In genomic region chr1:212608209-212608955, GRCh38 we compare ENCODE assay signal across 8 cellular contexts. TPM values are rescaled to one million over a fixed set of nuclear protein-coding genes. Genes with fewer than 3 reads are reported as not detected.
DNase-seq lines count a peak whose midpoint lies in the region; ATAC-seq and TF ChIP-seq lines count a peak whose summit lies in the region.

TSS of gene ATF3 (plus strand) at chr1:212608761. CDS start at chr1:212615022, 6,261 bp downstream.

- no peaks in the 10 kb centered on the region for H3K27me3 ChIP-seq in thoracic aorta (replicated peaks; ENCODE audit: insufficient read depth)

- TF ChIP-seq CTCF in osteocyte (IDR thresholded peaks at IDR 0.05): no peak
- no peak for TF ChIP-seq CTCF in thoracic aorta (IDR thresholded peaks at IDR 0.05)

- no peaks in the 10 kb centered on the region for H3K36me3 ChIP-seq in thoracic aorta

- H3K4me3 Mint-ChIP-seq in activated naive CD8-positive, alpha-beta T cell: peak within 1 kb of the TSS; percentile 91
- peak within 1 kb of the TSS; percentile 84 for H3K4me3 Mint-ChIP-seq in osteocyte (ENCODE audit: unreplicated experiment)

- intact Hi-C loops in head of caudate nucleus (cut with DNase I): loop anchor here (1.0 to 10.0 kb wide), 3 partner anchors 49 to 324 kb away; partner anchors contain the start of gene PPP2R5A

- no peaks in the 10 kb centered on the region for H3K9me3 ChIP-seq in thoracic aorta

- peak within 1 kb of the TSS; percentile 97 for H3K27ac ChIP-seq in thoracic aorta

- peaks cover 4% of the 10 kb centered on the region for H3K36me3 Mint-ChIP-seq in activated naive CD8-positive, alpha-beta T cell
- H3K36me3 Mint-ChIP-seq in osteocyte (ENCODE audit: unreplicated experiment): no peaks in the 10 kb centered on the region

- peak; percentile 99 for TF ChIP-seq POLR2A in GM10847 (IDR thresholded peaks at IDR 0.05; ENCODE audit: extremely low read depth, insufficient read length)

- peaks cover 9 to 56% of the 10 kb centered on the region in 2 donors for H3K4me1 ChIP-seq in thoracic aorta (ENCODE audit: control insufficient read depth in 1 of 2, low read depth in 2 of 2)

- H3K9me3 Mint-ChIP-seq in activated naive CD8-positive, alpha-beta T cell (ENCODE audit: low read depth): no peaks in the 10 kb centered on the region
- H3K9me3 Mint-ChIP-seq in osteocyte (ENCODE audit: unreplicated experiment): no peaks in the 10 kb centered on the region

- DNase-seq in NCI-H1092 treated with DMSO at 0.1 percent for 48 hours (lab: John Stamatoyannopoulos, UW) (peak; percentile 96), SKM-1 treated with dmso at 0.1 percent for 144 hours (lab: John Stamatoyannopoulos, UW; ENCODE audit: unreplicated experiment) (peak; percentile 97), head of caudate nucleus (peak; percentile 96 to 100 (median 99)), osteocyte (ENCODE audit: extremely low spot score, unreplicated experiment) (peak; percentile 99), thoracic aorta (ENCODE audit: low spot score) (peak; percentile 100)

- peak within 1 kb of the TSS; percentile 91 for H3K4me3 ChIP-seq in thoracic aorta

- H3K27ac Mint-ChIP-seq in activated naive CD8-positive, alpha-beta T cell: peak within 1 kb of the TSS; percentile 85
- H3K27ac Mint-ChIP-seq in osteocyte (ENCODE audit: unreplicated experiment): peak within 1 kb of the TSS; percentile 96

- H3K27me3 Mint-ChIP-seq in activated naive CD8-positive, alpha-beta T cell: peaks cover 34% of the 10 kb centered on the region
- H3K27me3 Mint-ChIP-seq in osteocyte (ENCODE audit: unreplicated experiment): peaks cover 47% of the 10 kb centered on the region

- ATAC-seq in HG02623 (IDR thresholded peaks at IDR 0.05; ENCODE audit: unreplicated experiment) (peak; percentile 67), thoracic aorta (ENCODE audit: insufficient number of reproducible peaks, low FRiP score, low read depth) (peak; percentile 90)

- peaks cover 40% of the 10 kb centered on the region for H3K4me1 Mint-ChIP-seq in activated naive CD8-positive, alpha-beta T cell (ENCODE audit: low read depth)
- H3K4me1 Mint-ChIP-seq in osteocyte (ENCODE audit: unreplicated experiment): peaks cover 36% of the 10 kb centered on the region

RNA-seq across cellular contexts. Expression of gene ATF3, which starts in this region (rescaled TPM):
- 18.7 and 45.3 TPM in 2 replicates for total RNA-seq in osteocyte
- 100 to 1,000 TPM in 1 of 2 donors, 10 to 100 TPM in 1; 10.7 to 160 TPM for total RNA-seq in thoracic aorta

Comparison
In these comparisons a context has a peak if more than half of its experiments do, and no peak if none do; other contexts are left out.
1. Peak in every context shown above with its lines: DNase-seq, ATAC-seq, H3K4me3 ChIP-seq and H3K27ac ChIP-seq.